Comparison of ENCODE assay signal across 8 cellular contexts in genomic region chr4:156999175-156999517, GRCh38. TPM values are rescaled to one million over a fixed set of nuclear protein-coding genes. Genes with fewer than 3 reads are reported as not detected.
DNase-seq lines count a peak whose midpoint lies in the region; ATAC-seq and TF ChIP-seq lines count a peak whose summit lies in the region.

No MANE protein-coding gene starts in this region.

- no peaks in the 10 kb centered on the region for H3K9me2 ChIP-seq in Karpas-422 (replicated peaks; ENCODE audit: insufficient read depth, low read length)

- no peak for ATAC-seq in HG03196 (IDR thresholded peaks at IDR 0.05; ENCODE audit: unreplicated experiment)
- ATAC-seq in GM21737 (IDR thresholded peaks at IDR 0.05; ENCODE audit: unreplicated experiment), result no peak
- ATAC-seq in HG02798 (IDR thresholded peaks at IDR 0.05; ENCODE audit: poor library complexity, unreplicated experiment), result no peak

- H2AFZ ChIP-seq in Karpas-422 (ENCODE audit: low read length), result no peak overlapping the region

- no peak for TF ChIP-seq RAD21 in liver (IDR thresholded peaks at IDR 0.05)

- in situ Hi-C loops in brain microvascular endothelial cell (cut with HindIII; ENCODE audit: low pct_ligation_motif_present, low sequenced_read_pairs), result no loop called here

- WGBS in liver, result 19% methylated on average over 2 of the region's 2 CpGs

- H3K4me1 ChIP-seq in liver (ENCODE audit: control insufficient read depth in 4 of 4, insufficient read depth in 4 of 4, low read length in 3 of 4), result peaks cover 0 to 6% (median 3%) of the 10 kb centered on the region in 4 donors
- no peaks in the 10 kb centered on the region for H3K4me1 ChIP-seq in Karpas-422 (ENCODE audit: low read length)

- H3K27ac ChIP-seq in brain microvascular endothelial cell, result peak overlapping the region; percentile 78
- H3K27ac ChIP-seq in liver (ENCODE audit: low read depth in 1 of 2, low read length in 2 of 2), result no peak overlapping the region
- H3K27ac ChIP-seq in Karpas-422 (ENCODE audit: low read length), result no peak overlapping the region

- H3K79me2 ChIP-seq in Karpas-422 (ENCODE audit: low read length), result no peaks in the 10 kb centered on the region

- no peaks in the 10 kb centered on the region for H3K27me3 ChIP-seq in brain microvascular endothelial cell (replicated peaks)
- H3K27me3 ChIP-seq in liver (ENCODE audit: control insufficient read depth in 4 of 4, insufficient read depth in 4 of 4, low read length in 3 of 4), result no peaks in the 10 kb centered on the region
- H3K27me3 ChIP-seq in Karpas-422 (ENCODE audit: low read length), result no peaks in the 10 kb centered on the region

- DNase-seq in AG09309 (ENCODE audit: low read depth) (peak; percentile 98), LoVo (ENCODE audit: low spot score) (peak; percentile 87), brain microvascular endothelial cell (peak; percentile 99), Karpas-422 (no peak)

- H3K9ac ChIP-seq in liver (ENCODE audit: low read depth in 1 of 2, low read length in 2 of 2), result no peak overlapping the region
- no peak overlapping the region for H3K9ac ChIP-seq in Karpas-422 (ENCODE audit: low read length)

- H3K36me3 ChIP-seq in brain microvascular endothelial cell (replicated peaks) (no peaks in the 10 kb centered on the region), liver (ENCODE audit: control insufficient read depth in 4 of 4, insufficient read depth in 3 of 4, low read depth in 1 of 4, low read length in 3 of 4) (no peaks in the 10 kb centered on the region), Karpas-422 (ENCODE audit: insufficient read depth, low read length) (no peaks in the 10 kb centered on the region)

- peaks cover 0 to 7% (median 1%) of the 10 kb centered on the region in 4 donors for H3K9me3 ChIP-seq in liver (ENCODE audit: control insufficient read depth in 4 of 4, low read length in 3 of 4)
- H3K9me3 ChIP-seq in Karpas-422 (ENCODE audit: low read length), result peaks cover 12% of the 10 kb centered on the region; the same call in 1 of the 2 replicates

- H4K20me1 ChIP-seq in Karpas-422 (ENCODE audit: insufficient read depth, low read depth, low read length), result no peaks in the 10 kb centered on the region

- H3K4me3 ChIP-seq in AG09309 (ENCODE audit: control insufficient read depth, low read depth, low read length), result no peak overlapping the region
- H3K4me3 ChIP-seq in brain microvascular endothelial cell (ENCODE audit: low read depth, low read length), result no peak overlapping the region
- no peak overlapping the region for H3K4me3 ChIP-seq in liver (ENCODE audit: low read depth in 1 of 3, low read length in 3 of 3)
- no peak overlapping the region for H3K4me3 ChIP-seq in Karpas-422 (ENCODE audit: low read length)

- TF ChIP-seq CTCF in AG09309 (IDR thresholded peaks at IDR 0.05; ENCODE audit: control insufficient read depth, insufficient read depth, low read depth, low read length, missing control alignments) (no peak), brain microvascular endothelial cell (IDR thresholded peaks at IDR 0.05; ENCODE audit: low read depth, low read length, missing control alignments) (no peak), liver (IDR thresholded peaks at IDR 0.05; ENCODE audit: low read depth, low read length, missing input control) (no peak)

- H3K4me2 ChIP-seq in Karpas-422 (ENCODE audit: low read depth, low read length, poor library complexity, severe bottlenecking), result no peak overlapping the region

TF ChIP-seq in liver, 16 proteins besides CTCF, POLR2A, EP300 and RAD21:
- no peak for TF ChIP-seq REST (IDR thresholded peaks at IDR 0.05)
- TF ChIP-seq FOXA1 (IDR thresholded peaks at IDR 0.05), result no peak
- no peak for TF ChIP-seq HNF4G (IDR thresholded peaks at IDR 0.05)
- TF ChIP-seq ZBTB33 (IDR thresholded peaks at IDR 0.05), result no peak
- no peak for TF ChIP-seq NR2F2 (IDR thresholded peaks at IDR 0.05)
- TF ChIP-seq ATF3 (IDR thresholded peaks at IDR 0.05), result peak; percentile 86
- peak; percentile 97 for TF ChIP-seq JUND (IDR thresholded peaks at IDR 0.05)
- TF ChIP-seq FOXA2 (IDR thresholded peaks at IDR 0.05), result no peak
- no peak for TF ChIP-seq MAX (IDR thresholded peaks at IDR 0.05)
- peak in 1 of 2 donors; percentile 16 for TF ChIP-seq HNF4A (conservative IDR thresholded peaks at IDR 0.05)
- TF ChIP-seq GABPA (IDR thresholded peaks at IDR 0.05 in 1 of 2, conservative IDR thresholded peaks at IDR 0.05 in 1 of 2), result no peak
- TF ChIP-seq SP1 (IDR thresholded peaks at IDR 0.05), result no peak
- no peak for TF ChIP-seq TAF1 (conservative IDR thresholded peaks at IDR 0.05)
- no peak for TF ChIP-seq EGR1 (IDR thresholded peaks at IDR 0.05; ENCODE audit: low read depth in 2 of 2)
- no peak for TF ChIP-seq YY1 (IDR thresholded peaks at IDR 0.05)
- TF ChIP-seq RXRA (IDR thresholded peaks at IDR 0.05), result peak in 1 of 2 donors; percentile 8

RNA-seq across cellular contexts. Expression of gene PDGFC, which starts 27.5 kb away (rescaled TPM):
- 10 to 100 TPM; 11.1 to 25.7 TPM for total RNA-seq in liver
- polyA plus RNA-seq in liver, result 1 to 10 TPM; 5.8 to 8.3 TPM
- total RNA-seq in Karpas-422 (2014; rRNA removed; shearing (Covaris generic); ENCODE audit: low replicate concordance), result not detected in 2 replicates

Comparison
In these comparisons a context has a peak if more than half of its experiments do, and no peak if none do; other contexts are left out.
1. RNA of gene PDGFC, which starts 27.5 kb away (total RNA-seq): 11.1 to 25.7 TPM in liver; not detected in Karpas-422; every median in the first group is over 10 times any median in the second.